Comparison of ENCODE assay signal across 10 cellular contexts in the genomic region with DNA sequence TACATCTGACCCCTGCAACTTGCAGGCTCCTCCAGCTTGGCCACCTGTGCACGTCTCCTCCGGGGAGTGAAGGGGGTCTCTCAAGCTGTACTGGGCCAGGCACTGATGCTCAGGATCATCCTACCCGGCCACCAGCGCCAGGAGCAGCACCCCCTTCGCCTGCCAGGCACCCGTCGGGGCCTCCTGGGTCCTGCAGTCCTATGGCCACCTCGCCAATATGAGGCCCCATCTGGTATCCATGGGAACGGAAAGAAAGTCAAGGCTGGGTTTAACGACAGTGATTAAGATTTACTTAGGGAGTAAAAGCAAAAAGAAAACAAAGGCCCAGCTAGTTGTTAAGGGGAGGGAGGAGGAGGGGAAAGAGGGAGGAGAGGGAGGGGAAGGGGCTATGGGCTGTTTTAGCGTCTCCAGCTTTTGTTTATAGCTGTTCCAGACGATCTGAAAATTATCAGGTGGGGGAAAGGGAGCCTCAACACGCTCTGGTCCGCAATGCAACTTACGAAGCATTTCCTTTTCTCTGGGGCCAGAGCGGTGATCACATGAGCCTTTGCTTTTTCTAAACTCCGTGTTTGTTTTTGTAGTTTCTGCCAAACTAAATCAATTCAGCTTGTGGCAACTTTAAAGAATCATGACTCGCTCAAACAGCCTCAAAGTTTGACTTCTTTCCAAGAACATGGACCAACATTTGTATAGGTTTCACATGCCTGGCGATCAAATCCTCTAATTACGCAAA.
A peak's percentile ranks its signal among the peaks of the same experiment; 100 is the strongest.
DNase-seq lines count a peak whose midpoint lies in the region; ATAC-seq and TF ChIP-seq lines count a peak whose summit lies in the region.
"Had no signal": no experiment of that assay in that cellular context is flagged by ENCODE, and none has a peak within 500 bp of the region (broad histone marks: within the 10 kb centered on the region; RNA-seq: fewer than 3 reads in every experiment).

No MANE protein-coding gene starts in this region.

- no peaks in the 10 kb centered on the region for H3K9me3 ChIP-seq in mammary epithelial cell (replicated peaks; ENCODE audit: insufficient read depth, low read length)
- no peaks in the 10 kb centered on the region for H3K9me3 ChIP-seq in esophagus muscularis mucosa
- H3K9me3 ChIP-seq in aorta (ENCODE audit: control insufficient read depth, low read length), result peaks cover 3% of the 10 kb centered on the region
- H3K9me3 ChIP-seq in MM.1S (replicated peaks; ENCODE audit: insufficient read depth, low read length), result no peaks in the 10 kb centered on the region

- CTCF ChIA-PET in MCF 10A (lab: Yijun Ruan, JAX) (interaction anchor here (0.7 to 0.8 kb wide), 2 partner anchors 8 to 10 kb away, joined by 4 read pairs; no protein-coding TSS in a partner anchor), mammary epithelial cell (lab: Charles Lee; ENCODE audit: low non-redundant PET) (no interaction called here)

- ATAC-seq in aorta (ENCODE audit: low FRiP score) (peak; percentile 14), HG02642 (IDR thresholded peaks at IDR 0.05; ENCODE audit: poor library complexity, unreplicated experiment) (no peak), HG02610 (IDR thresholded peaks at IDR 0.05; ENCODE audit: unreplicated experiment) (no peak)

- H3K27me3 Mint-ChIP-seq in MCF 10A (ENCODE audit: insufficient read depth, unreplicated experiment) (peaks cover 15% of the 10 kb centered on the region), nephron (ENCODE audit: low read depth) (peaks cover 3% of the 10 kb centered on the region)

- no peaks in the 10 kb centered on the region for H3K9me3 Mint-ChIP-seq in MCF 10A (ENCODE audit: unreplicated experiment)
- H3K9me3 Mint-ChIP-seq in nephron, result peaks cover 4% of the 10 kb centered on the region

- H3K79me2 ChIP-seq in mammary epithelial cell (ENCODE audit: insufficient read depth, low read length), result no peaks in the 10 kb centered on the region
- H3K79me2 ChIP-seq in MM.1S (ENCODE audit: low read length), result peaks cover 10% of the 10 kb centered on the region

- no TSS peak for BruUV-seq in MCF 10A (replicated peaks; lab: Mats Ljungman, UMichigan)
- BruUV-seq in mammary epithelial cell (replicated peaks; lab: Mats Ljungman, UMichigan), result no TSS peak

- in situ Hi-C loops in mammary epithelial cell (cut with MboI; ENCODE audit: low sequenced_read_pairs in 2 of 2), result no loop called here

- H3K4me1 ChIP-seq in mammary epithelial cell (ENCODE audit: insufficient read depth, low read length), result no peaks in the 10 kb centered on the region
- H3K4me1 ChIP-seq in esophagus muscularis mucosa, result peaks cover 0 to 76% (median 71%) of the 10 kb centered on the region in 4 donors
- H3K4me1 ChIP-seq in aorta (ENCODE audit: control insufficient read depth in 1 of 2, insufficient read depth in 2 of 2, low read length in 2 of 2), result no peaks in the 10 kb centered on the region
- no peaks in the 10 kb centered on the region for H3K4me1 ChIP-seq in MM.1S (ENCODE audit: low read length)

- DNase-seq in MCF 10A (ENCODE audit: unreplicated experiment) (peak; percentile 92), mammary epithelial cell (no peak), esophagus muscularis mucosa (ENCODE audit: extremely low spot score) (no peak), aorta (peak in 1 of 2 donors; percentile 48), MM.1S (no peak)
- DNase-seq: AML-193, NCI-H1436 treated with DMSO at 0.1 percent for 48 hours had no signal

- no peak overlapping the region for H3K4me3 Mint-ChIP-seq in MCF 10A (ENCODE audit: unreplicated experiment)
- H3K4me3 Mint-ChIP-seq in nephron, result peak overlapping the region; percentile 46 to 60 (median 49)

- no peaks in the 10 kb centered on the region for H3F3A ChIP-seq in MM.1S (ENCODE audit: insufficient read depth, low read length)

- POLR2A ChIA-PET in MCF 10A (lab: Yijun Ruan, JAX), result interaction anchor here (0.6 kb wide), 1 partner anchor 48 kb away, joined by 3 read pairs; no protein-coding TSS in a partner anchor

- no peaks in the 10 kb centered on the region for H3K36me3 ChIP-seq in mammary epithelial cell (ENCODE audit: insufficient read depth, low read length)
- H3K36me3 ChIP-seq in esophagus muscularis mucosa, result no peaks in the 10 kb centered on the region
- no peaks in the 10 kb centered on the region for H3K36me3 ChIP-seq in aorta (ENCODE audit: control insufficient read depth in 1 of 2, insufficient read depth in 2 of 2, low read length in 1 of 2)
- H3K36me3 ChIP-seq in MM.1S (replicated peaks; ENCODE audit: insufficient read depth, low read length), result no peaks in the 10 kb centered on the region

- H3K27me3 ChIP-seq in mammary epithelial cell (ENCODE audit: insufficient read depth, low read length) (peaks cover 2% of the 10 kb centered on the region), esophagus muscularis mucosa (no peaks in the 10 kb centered on the region), aorta (ENCODE audit: control insufficient read depth in 1 of 2, insufficient read depth in 2 of 2, low read length in 1 of 2) (no peaks in the 10 kb centered on the region), MM.1S (replicated peaks; ENCODE audit: insufficient read depth, low read length) (no peaks in the 10 kb centered on the region)

- no peak overlapping the region for H3K27ac ChIP-seq in mammary epithelial cell (ENCODE audit: insufficient read depth, low read depth, low read length)
- H3K27ac ChIP-seq in esophagus muscularis mucosa (replicated peaks in 1 of 4), result peak overlapping the region; percentile 74 to 81 (median 77)
- H3K27ac ChIP-seq in aorta (ENCODE audit: low read depth in 1 of 2, low read length in 2 of 2), result no peak overlapping the region
- no peak overlapping the region for H3K27ac ChIP-seq in MM.1S (ENCODE audit: low read length)

- dilution Hi-C loops in mammary epithelial cell (cut with HindIII; ENCODE audit: low sequenced_read_pairs), result no loop called here

- TF ChIP-seq CTCF in MCF 10A (IDR thresholded peaks at IDR 0.05; ENCODE audit: unreplicated experiment) (no peak), mammary epithelial cell (conservative IDR thresholded peaks at IDR 0.05 in 1 of 2, IDR thresholded peaks at IDR 0.05 in 1 of 2; ENCODE audit: extremely low read depth in 1 of 2, insufficient read depth in 1 of 2, low read depth in 1 of 2, low read length in 2 of 2) (no peak), esophagus muscularis mucosa (IDR thresholded peaks at IDR 0.05) (no peak), nephron (IDR thresholded peaks at IDR 0.05; ENCODE audit: unreplicated experiment in 3 of 3) (no peak), MM.1S (IDR thresholded peaks at IDR 0.05; ENCODE audit: low read length) (no peak)

- no peak overlapping the region for H3K27ac Mint-ChIP-seq in MCF 10A (ENCODE audit: low read depth, unreplicated experiment)
- peak overlapping the region in 2 of 3 experiments; percentile 94 to 96 for H3K27ac Mint-ChIP-seq in nephron

- no peak for TF ChIP-seq POLR2A in esophagus muscularis mucosa (IDR thresholded peaks at IDR 0.05; ENCODE audit: low read depth)

- H4K20me1 ChIP-seq in mammary epithelial cell (ENCODE audit: insufficient read depth, low read length), result no peaks in the 10 kb centered on the region
- H4K20me1 ChIP-seq in MM.1S (ENCODE audit: insufficient read depth, low read length), result no peaks in the 10 kb centered on the region

- no peak overlapping the region for H3K9ac ChIP-seq in mammary epithelial cell (ENCODE audit: insufficient read depth, low read length)
- H3K9ac ChIP-seq in MM.1S (ENCODE audit: low read length), result no peak overlapping the region

- H3K4me1 Mint-ChIP-seq in MCF 10A (ENCODE audit: insufficient read depth, unreplicated experiment), result peaks cover 7% of the 10 kb centered on the region
- peaks cover 41% of the 10 kb centered on the region for H3K4me1 Mint-ChIP-seq in nephron

- H3K36me3 Mint-ChIP-seq in MCF 10A (ENCODE audit: insufficient read depth, unreplicated experiment) (no peaks in the 10 kb centered on the region), nephron (ENCODE audit: low read depth) (peaks cover 15% of the 10 kb centered on the region)

- intact Hi-C loops in MCF 10A (cut with micrococcal nuclease), result no loop called here
- intact Hi-C loops in mammary epithelial cell (cut with micrococcal nuclease), result no loop called here
- intact Hi-C loops in esophagus muscularis mucosa (cut with DNase I), result no loop called here
- intact Hi-C loops in aorta (cut with DNase I), result no loop called here

- no peaks in the 10 kb centered on the region for H3K9me2 ChIP-seq in MM.1S (replicated peaks; ENCODE audit: insufficient read depth, low read length)

- H3K4me2 ChIP-seq in mammary epithelial cell (ENCODE audit: insufficient read depth, low read depth, low read length), result no peak overlapping the region
- no peak overlapping the region for H3K4me2 ChIP-seq in MM.1S (ENCODE audit: low read depth, low read length)

- H3K4me3 ChIP-seq in mammary epithelial cell (replicated peaks in 1 of 3; ENCODE audit: insufficient read depth in 1 of 3, low read depth in 2 of 3, low read length in 3 of 3) (no peak overlapping the region), esophagus muscularis mucosa (peak overlapping the region; percentile 21 to 26 (median 24)), aorta (ENCODE audit: low read length in 2 of 2) (no peak overlapping the region), MM.1S (ENCODE audit: low read length) (no peak overlapping the region)

- H2AFZ ChIP-seq in mammary epithelial cell (ENCODE audit: low read depth, low read length) (no peak overlapping the region), MM.1S (ENCODE audit: low read length) (no peak overlapping the region)

- no peak for TF ChIP-seq EP300 in esophagus muscularis mucosa (IDR thresholded peaks at IDR 0.05)

- 65% methylated on average over 19 of the region's 20 CpGs for WGBS in mammary epithelial cell (ENCODE audit: low coverage, missing lambda C conversion rate)
- 27% methylated on average over 16 of the region's 20 CpGs for WGBS in esophagus muscularis mucosa
- WGBS in aorta, 2 donors, result 10 to 12% methylated on average over 20 of the region's 20 CpGs

Comparison
In these comparisons a context has a peak if more than half of its experiments do, and no peak if none do; other contexts are left out.
1. H3K27ac ChIP-seq: peak in esophagus muscularis mucosa (4 of 4); none in mammary epithelial cell (single experiment), aorta (0 of 2) and MM.1S (single experiment).
2. H3K4me3 ChIP-seq: peak in esophagus muscularis mucosa (4 of 4); none in mammary epithelial cell (0 of 3), aorta (0 of 2) and MM.1S (single experiment).